Comparison of ENCODE assay signal across 1 cellular context in genomic region chr11:120334894-120335462, GRCh38.
TF ChIP-seq lines count a peak whose summit lies in the region.

No MANE protein-coding gene starts in this region.

TF ChIP-seq in K562, 482 proteins besides CTCF, POLR2A, EP300 and RAD21 (continued from another document and continues in another):
- TF ChIP-seq ZHX1 (conservative IDR thresholded peaks at IDR 0.05; ENCODE audit: low read length) = no peak
- no peak for TF ChIP-seq ZNF77 (CRISPR knock-in tag; IDR thresholded peaks at IDR 0.05)
- TF ChIP-seq EP400 (IDR thresholded peaks at IDR 0.05) = peak; percentile 14; the same call in 1 of the 2 replicates
- TF ChIP-seq MCM7 (IDR thresholded peaks at IDR 0.05) = no peak
- 0 out of 2 replicates have a peak, but pooled peaks have one; percentile 62 for TF ChIP-seq NFATC3 (IDR thresholded peaks at IDR 0.05)
- peak; percentile 47; the same call in 1 of the 2 replicates for TF ChIP-seq SOX6 (IDR thresholded peaks at IDR 0.05)
- no peak for TF ChIP-seq ZNF395 (CRISPR knock-in tag; IDR thresholded peaks at IDR 0.05)
- TF ChIP-seq THRAP3 (IDR thresholded peaks at IDR 0.05; ENCODE audit: borderline replicate concordance) = no peak
- TF ChIP-seq TAL1 (IDR thresholded peaks at IDR 0.05) = no peak
- TF ChIP-seq ZNF436 (CRISPR knock-in tag; IDR thresholded peaks at IDR 0.05) = no peak
- TF ChIP-seq TAF1 (IDR thresholded peaks at IDR 0.05; ENCODE audit: control insufficient read depth, extremely low read depth, insufficient read depth, low read length, severe bottlenecking) = no peak
- no peak for TF ChIP-seq DMBX1 (CRISPR knock-in tag; IDR thresholded peaks at IDR 0.05; ENCODE audit: borderline replicate concordance)
- no peak for TF ChIP-seq ZNF584 (CRISPR knock-in tag; IDR thresholded peaks at IDR 0.05; ENCODE audit: low read depth)
- no peak for TF ChIP-seq RBBP5 (IDR thresholded peaks at IDR 0.05; ENCODE audit: borderline replicate concordance, insufficient read depth, low read length, poor library complexity, severe bottlenecking)
- TF ChIP-seq GATA2 (CRISPR knock-in tag; IDR thresholded peaks at IDR 0.05) = 0 out of 2 replicates have a peak, but pooled peaks have one; percentile 9
- no peak for TF ChIP-seq ADNP (tag; IDR thresholded peaks at IDR 0.05)
- TF ChIP-seq CBX3 (IDR thresholded peaks at IDR 0.05; ENCODE audit: borderline replicate concordance in 1 of 2, low read length in 2 of 2) = no peak
- TF ChIP-seq MYC (IDR thresholded peaks at IDR 0.05; ENCODE audit: low read depth, low read length) = no peak
- no peak for TF ChIP-seq MYC (CRISPR knock-in tag; IDR thresholded peaks at IDR 0.05; ENCODE audit: borderline replicate concordance, low read depth)
- TF ChIP-seq HES1 (IDR thresholded peaks at IDR 0.05; ENCODE audit: low read depth) = no peak
- TF ChIP-seq CREM (IDR thresholded peaks at IDR 0.05; ENCODE audit: low read depth) = 0 out of 2 replicates have a peak, but pooled peaks have one; percentile 7
- TF ChIP-seq HDAC1 (IDR thresholded peaks at IDR 0.05) = no peak
- no peak for TF ChIP-seq ZNF408 (CRISPR knock-in tag; IDR thresholded peaks at IDR 0.05; ENCODE audit: low read depth)
- no peak for TF ChIP-seq ZNF311 (CRISPR knock-in tag; IDR thresholded peaks at IDR 0.05)
- TF ChIP-seq ATF1 (CRISPR knock-in tag; IDR thresholded peaks at IDR 0.05) = no peak
- TF ChIP-seq ATF1 (tag; IDR thresholded peaks at IDR 0.05) = no peak
- TF ChIP-seq HOMEZ (CRISPR knock-in tag; IDR thresholded peaks at IDR 0.05) = no peak
- no peak for TF ChIP-seq ZNF830 (CRISPR knock-in tag; IDR thresholded peaks at IDR 0.05)
- TF ChIP-seq PHTF2 (CRISPR knock-in tag; IDR thresholded peaks at IDR 0.05) = no peak
- no peak for TF ChIP-seq MITF (IDR thresholded peaks at IDR 0.05)
- no peak for TF ChIP-seq HMBOX1 (IDR thresholded peaks at IDR 0.05)
- no peak for TF ChIP-seq SUPT5H (IDR thresholded peaks at IDR 0.05)
- no peak for TF ChIP-seq ZNF263 (CRISPR knock-in tag; IDR thresholded peaks at IDR 0.05; ENCODE audit: borderline replicate concordance)
- TF ChIP-seq TBP (optimal IDR thresholded peaks at IDR 0.05; ENCODE audit: low read depth, low read length) = no peak
- TF ChIP-seq ATF4 (CRISPR knock-in tag; IDR thresholded peaks at IDR 0.05) = no peak
- TF ChIP-seq IRF2 (CRISPR knock-in tag; IDR thresholded peaks at IDR 0.05) = no peak
- TF ChIP-seq SMARCA4 (IDR thresholded peaks at IDR 0.05) = peak; percentile 18; the same call in 1 of the 2 replicates
- no peak for TF ChIP-seq ZNF592 (IDR thresholded peaks at IDR 0.05)
- TF ChIP-seq RBFOX2 (IDR thresholded peaks at IDR 0.05; ENCODE audit: low read depth, low read length) = no peak
- no peak for TF ChIP-seq ELF2 (CRISPR knock-in tag; IDR thresholded peaks at IDR 0.05)
- TF ChIP-seq MYNN (IDR thresholded peaks at IDR 0.05) = 0 out of 2 replicates have a peak, but pooled peaks have one; percentile 58
- no peak for TF ChIP-seq MYNN (CRISPR knock-in tag; IDR thresholded peaks at IDR 0.05)
- no peak for TF ChIP-seq ZNF224 (CRISPR knock-in tag; IDR thresholded peaks at IDR 0.05)
- TF ChIP-seq DDX20 (tag; IDR thresholded peaks at IDR 0.05; ENCODE audit: low read depth) = no peak
- TF ChIP-seq ETV6 (IDR thresholded peaks at IDR 0.05; ENCODE audit: borderline replicate concordance in 1 of 2, low read depth in 2 of 2, low read length in 1 of 2) = no peak
- TF ChIP-seq ETV6 (CRISPR knock-in tag; IDR thresholded peaks at IDR 0.05; ENCODE audit: borderline replicate concordance) = no peak
